Comparison of ENCODE assay signal across 8 cellular contexts in the genomic region with DNA sequence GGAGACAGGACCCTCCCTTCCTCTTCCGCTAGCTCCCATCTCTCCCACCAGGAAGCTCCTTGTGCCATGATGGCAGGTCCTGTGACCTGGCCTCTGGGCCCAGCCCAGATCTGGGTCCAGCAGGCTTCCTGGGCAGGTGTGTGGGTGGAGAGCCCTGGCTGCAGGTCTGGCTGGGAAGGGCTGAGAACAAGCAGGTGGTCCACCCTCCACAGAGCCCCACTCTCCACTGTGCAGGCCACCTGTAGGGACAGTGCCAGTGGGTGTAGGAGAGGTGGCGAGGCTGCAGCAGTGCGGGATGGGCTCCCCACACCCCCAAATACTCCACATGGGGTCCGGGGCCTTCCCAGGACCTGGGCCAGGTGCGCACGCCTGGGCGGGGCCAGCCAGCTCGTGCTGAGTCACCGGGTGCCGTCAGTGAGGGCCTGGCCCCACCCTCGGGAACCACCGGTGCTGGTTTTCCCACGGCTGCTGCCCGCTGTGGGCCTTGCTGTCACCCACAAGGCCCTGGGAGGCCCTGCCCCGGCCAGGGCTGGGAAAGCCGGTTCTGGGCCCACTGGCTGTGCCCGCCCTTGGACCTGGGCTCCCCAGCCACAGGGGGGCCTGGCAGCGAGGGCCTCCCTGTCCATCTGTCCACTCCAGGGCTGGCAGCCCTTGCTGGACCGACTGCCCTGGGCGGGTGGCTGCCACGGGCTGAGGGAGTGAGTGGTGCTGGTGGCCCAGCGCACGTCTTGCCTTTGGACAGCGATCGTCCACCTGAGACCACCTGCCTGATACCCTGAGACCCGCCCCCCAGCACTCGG. TPM values are rescaled to one million over a fixed set of nuclear protein-coding genes. Genes with fewer than 3 reads are reported as not detected.
DNase-seq lines count a peak whose midpoint lies in the region; ATAC-seq and TF ChIP-seq lines count a peak whose summit lies in the region.

No MANE protein-coding gene starts in this region.

- H3K36me3 Mint-ChIP-seq in activated T-helper 17 cell treated with anti-CD3 and anti-CD28 coated beads, Interleukin-2, amount 50 U/mL, for 72 hours (ENCODE audit: low read depth): no peaks in the 10 kb centered on the region

- peak; percentile 42 for DNase-seq in H4 (ENCODE audit: low spot score)
- peak; percentile 64 for DNase-seq in lower lobe of right lung
- DNase-seq in T-helper 2 cell: no peak

- no peaks in the 10 kb centered on the region for H3K9me3 ChIP-seq in BLaER1
- no peaks in the 10 kb centered on the region for H3K9me3 ChIP-seq in lower lobe of right lung

- H3K27ac Mint-ChIP-seq in activated T-helper 17 cell treated with anti-CD3 and anti-CD28 coated beads, Interleukin-2, amount 50 U/mL, for 72 hours: no peak overlapping the region

- H3K4me3 Mint-ChIP-seq in activated T-helper 17 cell treated with anti-CD3 and anti-CD28 coated beads, Interleukin-2, amount 50 U/mL, for 72 hours: no peak overlapping the region

- H3K36me3 ChIP-seq in BLaER1: no peaks in the 10 kb centered on the region
- no peaks in the 10 kb centered on the region for H3K36me3 ChIP-seq in lower lobe of right lung

- peaks cover 73% of the 10 kb centered on the region for H3K4me1 ChIP-seq in BLaER1
- H3K4me1 ChIP-seq in lower lobe of right lung: peaks cover 23% of the 10 kb centered on the region

- no peak overlapping the region for H3K9ac ChIP-seq in BLaER1

- H3K27ac ChIP-seq in BLaER1 (peak overlapping the region; percentile 53), lower lobe of right lung (no peak overlapping the region)

- intact Hi-C loops in lower lobe of right lung (cut with DNase I): no loop called here

- H3K4me1 Mint-ChIP-seq in activated T-helper 17 cell treated with anti-CD3 and anti-CD28 coated beads, Interleukin-2, amount 50 U/mL, for 72 hours: no peaks in the 10 kb centered on the region

- peak overlapping the region; percentile 40 for H3K4me2 ChIP-seq in BLaER1

- H3K27me3 ChIP-seq in BLaER1 (no peaks in the 10 kb centered on the region), lower lobe of right lung (ENCODE audit: low read depth) (peaks cover 25% of the 10 kb centered on the region)

- no peaks in the 10 kb centered on the region for H3K9me3 Mint-ChIP-seq in activated T-helper 17 cell treated with anti-CD3 and anti-CD28 coated beads, Interleukin-2, amount 50 U/mL, for 72 hours

- peak; percentile 53 for ATAC-seq in activated T-helper 17 cell treated with anti-CD3 and anti-CD28 coated beads, Interleukin-2, amount 50 U/mL, for 72 hours (replicated peaks)
- ATAC-seq in lower lobe of right lung: peak; percentile 64 to 66
- ATAC-seq in GM21737 (IDR thresholded peaks at IDR 0.05; ENCODE audit: unreplicated experiment): no peak
- ATAC-seq in GM21390 (IDR thresholded peaks at IDR 0.05; ENCODE audit: unreplicated experiment): no peak
- no peak for ATAC-seq in HG02970 (IDR thresholded peaks at IDR 0.05; ENCODE audit: low FRiP score, unreplicated experiment)

- TF ChIP-seq CTCF in lower lobe of right lung (IDR thresholded peaks at IDR 0.05): no peak

- no peak overlapping the region for H3K4me3 ChIP-seq in BLaER1
- H3K4me3 ChIP-seq in lower lobe of right lung: no peak overlapping the region

- H4K20me1 ChIP-seq in BLaER1: no peaks in the 10 kb centered on the region

- no peaks in the 10 kb centered on the region for H3K27me3 Mint-ChIP-seq in activated T-helper 17 cell treated with anti-CD3 and anti-CD28 coated beads, Interleukin-2, amount 50 U/mL, for 72 hours

RNA-seq across cellular contexts. Expression of a gene that starts 9.3 kb away (rescaled TPM):
- 0.37 TPM in 1 of 2 replicates, not detected in the other for total RNA-seq in H4 (2014; rRNA removed; shearing (Covaris generic))
- total RNA-seq in activated T-helper 17 cell treated with anti-CD3 and anti-CD28 coated beads, Interleukin-2, amount 50 U/mL, for 72 hours: under 1 TPM; 0.66 to 0.86 TPM
- total RNA-seq in lower lobe of right lung: 6.5 TPM

RNA-seq across cellular contexts. Expression of a gene that starts 33.8 kb away (rescaled TPM):
- 0.37 and 1.3 TPM in 2 replicates for total RNA-seq in H4 (2014; rRNA removed; shearing (Covaris generic))
- 10 to 100 TPM in 1 of 2 donors, 1 to 10 TPM in 1; 4.9 to 11.5 TPM for total RNA-seq in activated T-helper 17 cell treated with anti-CD3 and anti-CD28 coated beads, Interleukin-2, amount 50 U/mL, for 72 hours
- total RNA-seq in lower lobe of right lung: 27.2 TPM

RNA-seq across cellular contexts. Expression of a gene that starts 56.2 kb away (rescaled TPM):
- total RNA-seq in H4 (2014; rRNA removed; shearing (Covaris generic)): 29.5 and 33.0 TPM in 2 replicates
- 10 to 100 TPM; 43.6 to 78.0 TPM for total RNA-seq in activated T-helper 17 cell treated with anti-CD3 and anti-CD28 coated beads, Interleukin-2, amount 50 U/mL, for 72 hours
- total RNA-seq in lower lobe of right lung: 44.7 TPM

Comparison
In these comparisons a context has a peak if more than half of its experiments do, and no peak if none do; other contexts are left out.
1. DNase-seq: peak in H4 (single experiment) and lower lobe of right lung (single experiment); none in T-helper 2 cell (0 of 5).
2. ATAC-seq: peak in activated T-helper 17 cell treated with anti-CD3 and anti-CD28 coated beads, Interleukin-2, amount 50 U/mL, for 72 hours (single experiment) and lower lobe of right lung (2 of 2); none in GM21737 (single experiment), GM21390 (single experiment) and HG02970 (single experiment).